In genomic region chr14:58662028-58662427, GRCh38 we compare ENCODE assay signal across 27 cellular contexts. TPM values are rescaled to one million over a fixed set of nuclear protein-coding genes. Genes with fewer than 3 reads are reported as not detected.
DNase-seq lines count a peak whose midpoint lies in the region; ATAC-seq, FAIRE-seq and TF ChIP-seq lines count a peak whose summit lies in the region.
"Had no signal": no experiment of that assay in that cellular context is flagged by ENCODE, and none has a peak within 500 bp of the region (broad histone marks: within the 10 kb centered on the region; RNA-seq: fewer than 3 reads in every experiment).

No MANE protein-coding gene starts in this region.

- CTCF ChIA-PET in activated naive CD4-positive, alpha-beta T cell treated with anti-CD3 and anti-CD28 coated beads, Interleukin-2, amount 10 ng/mL, durations not matched to agents 7 days and 5 days (lab: Charles Lee): no interaction called here
- CTCF ChIA-PET in PC-3 (lab: Charles Lee): no interaction called here

- POLR2A ChIA-PET in PC-3 (lab: Charles Lee; ENCODE audit: unreplicated experiment): interaction anchor here (0.6 kb wide), 1 partner anchor 78 kb away, joined by 8 read pairs; no protein-coding TSS in a partner anchor

- H3K27me3 Mint-ChIP-seq in activated naive CD4-positive, alpha-beta T cell treated with anti-CD3 and anti-CD28 coated beads, Interleukin-2, amount 10 ng/mL, durations not matched to agents 7 days and 5 days: peaks cover 3% of the 10 kb centered on the region
- H3K27me3 Mint-ChIP-seq in astrocyte (ENCODE audit: low read depth, unreplicated experiment): no peaks in the 10 kb centered on the region

- no peak overlapping the region for H3K9ac ChIP-seq in astrocyte (ENCODE audit: low read length)
- no peak overlapping the region for H3K9ac ChIP-seq in parathyroid adenoma
- H3K9ac ChIP-seq in PC-3 (ENCODE audit: low read length): no peak overlapping the region

- ATAC-seq in PC-3 (no peak), GM21723 (IDR thresholded peaks at IDR 0.05; ENCODE audit: unreplicated experiment) (no peak)
- ATAC-seq: heart right ventricle, left lung, mucosa of descending colon had no signal

- no peaks in the 10 kb centered on the region for H4K20me1 ChIP-seq in astrocyte (ENCODE audit: insufficient read depth, low read length)
- no peaks in the 10 kb centered on the region for H4K20me1 ChIP-seq in PC-3 (ENCODE audit: low read length)

- no peak overlapping the region for H3K4me2 ChIP-seq in astrocyte (ENCODE audit: low read length)
- H3K4me2 ChIP-seq in parathyroid adenoma (ENCODE audit: low read length): no peak overlapping the region
- no peak overlapping the region for H3K4me2 ChIP-seq in PC-3 (ENCODE audit: low read length)

- H3K27ac ChIP-seq in astrocyte (ENCODE audit: low read depth, low read length): no peak overlapping the region
- H3K27ac ChIP-seq in parathyroid adenoma: no peak overlapping the region
- no peak overlapping the region for H3K27ac ChIP-seq in PC-3 (ENCODE audit: low read length)
- H3K27ac ChIP-seq: adrenal gland, heart right ventricle, spleen, stomach had no signal

- no peak overlapping the region for H3K4me3 Mint-ChIP-seq in activated naive CD4-positive, alpha-beta T cell treated with anti-CD3 and anti-CD28 coated beads, Interleukin-2, amount 10 ng/mL, durations not matched to agents 7 days and 5 days
- H3K4me3 Mint-ChIP-seq in astrocyte (ENCODE audit: unreplicated experiment): no peak overlapping the region

- H3K4me3 ChIP-seq in astrocyte (ENCODE audit: insufficient read depth, low read depth, low read length): no peak overlapping the region
- H3K4me3 ChIP-seq in parathyroid adenoma (ENCODE audit: low read depth, low read length): no peak overlapping the region
- no peak overlapping the region for H3K4me3 ChIP-seq in PC-3 (ENCODE audit: low read length)
- H3K4me3 ChIP-seq: adrenal gland, heart right ventricle, left lung, mucosa of descending colon, spleen, stomach, upper lobe of left lung had no signal

- no peaks in the 10 kb centered on the region for H3K79me2 ChIP-seq in astrocyte (ENCODE audit: insufficient read depth, low read length)
- no peaks in the 10 kb centered on the region for H3K79me2 ChIP-seq in parathyroid adenoma
- no peaks in the 10 kb centered on the region for H3K79me2 ChIP-seq in PC-3 (ENCODE audit: low read length)

- H3K36me3 ChIP-seq in astrocyte (ENCODE audit: insufficient read depth, low read length) (no peaks in the 10 kb centered on the region), parathyroid adenoma (ENCODE audit: control insufficient read depth, insufficient read depth, low read length) (no peaks in the 10 kb centered on the region), PC-3 (ENCODE audit: low read depth, low read length) (no peaks in the 10 kb centered on the region)
- H3K36me3 ChIP-seq: adrenal gland, heart right ventricle, left lung, spleen, stomach, upper lobe of left lung had no signal

- intact Hi-C loops in PC-3 (cut with micrococcal nuclease): no loop called here

- DNase-seq in activated naive CD4-positive, alpha-beta T cell treated with anti-CD3 and anti-CD28 coated beads, Interleukin-2, amount 10 ng/mL, durations not matched to agents 7 days and 5 days: peak; percentile 23
- no peak for DNase-seq in activated naive CD4-positive, alpha-beta T cell treated with Interleukin-2 at 50 U/mL for 16 hours
- DNase-seq in MV-4-11 (lab: John Stamatoyannopoulos, UW) (peak; percentile 29), astrocyte (ENCODE audit: low read depth) (no peak), PC-3 (no peak)
- DNase-seq: activated CD4-positive, alpha-beta T cell treated with anti-CD3 and anti-CD28 coated beads, Interleukin-2, amount 50 U/mL, for 48 hours; adrenal gland; COR-L47; heart right ventricle; KBM-7; left lung; mucosa of descending colon; NCI-H1048; NCI-H2029 treated with DMSO at 0.1 percent for 48 hours; NCI-H446 treated with DMSO at 0.1 percent for 48 hours; NK-92 treated with Interleukin-12 subunit alpha and Interleukin-12 subunit beta, amount 100 ng/mL, for 24 hours; nucleus accumbens; retina; spleen; stimulated activated CD4-positive, alpha-beta T cell treated with anti-CD3 and anti-CD28 coated beads, Interleukin-4, amount 100 ng/mL, for 4 hours; stomach; SW 1271; upper lobe of left lung had no signal

- peaks cover 10% of the 10 kb centered on the region for H3K4me1 ChIP-seq in astrocyte (ENCODE audit: insufficient read depth, low read length)
- H3K4me1 ChIP-seq in parathyroid adenoma: peaks cover 2% of the 10 kb centered on the region
- no peaks in the 10 kb centered on the region for H3K4me1 ChIP-seq in PC-3 (ENCODE audit: insufficient read depth, low read length)
- H3K4me1 ChIP-seq: adrenal gland had no signal

- H3K27me3 ChIP-seq in astrocyte (ENCODE audit: insufficient read depth, low read length): no peaks in the 10 kb centered on the region
- no peaks in the 10 kb centered on the region for H3K27me3 ChIP-seq in parathyroid adenoma (ENCODE audit: control insufficient read depth, insufficient read depth, low read length)
- H3K27me3 ChIP-seq in PC-3 (ENCODE audit: low read length): peaks cover 58% of the 10 kb centered on the region
- H3K27me3 ChIP-seq: adrenal gland, heart right ventricle, left lung, spleen, stomach, upper lobe of left lung had no signal

- FAIRE-seq in astrocyte (lab: Jason Lieb, UNC): no peak
- FAIRE-seq: bronchial epithelial cell, H54 had no signal

- H3K9me2 ChIP-seq in PC-3 (replicated peaks; ENCODE audit: low read length): no peaks in the 10 kb centered on the region

- no peaks in the 10 kb centered on the region for H3K9me3 ChIP-seq in astrocyte (ENCODE audit: insufficient read depth, low read depth, low read length)
- H3K9me3 ChIP-seq in parathyroid adenoma (ENCODE audit: control insufficient read depth, low read length): no peaks in the 10 kb centered on the region
- no peaks in the 10 kb centered on the region for H3K9me3 ChIP-seq in PC-3 (ENCODE audit: low read length)
- H3K9me3 ChIP-seq: adrenal gland, heart right ventricle, left lung, mucosa of descending colon, spleen, stomach, upper lobe of left lung had no signal

- H3K4me1 Mint-ChIP-seq in activated naive CD4-positive, alpha-beta T cell treated with anti-CD3 and anti-CD28 coated beads, Interleukin-2, amount 10 ng/mL, durations not matched to agents 7 days and 5 days: peaks cover 35% of the 10 kb centered on the region
- peaks cover 25% of the 10 kb centered on the region for H3K4me1 Mint-ChIP-seq in astrocyte (ENCODE audit: low read depth, unreplicated experiment)

- no peaks in the 10 kb centered on the region for H3F3A ChIP-seq in PC-3 (ENCODE audit: low read length, unreplicated experiment)

- H3K27ac Mint-ChIP-seq in activated naive CD4-positive, alpha-beta T cell treated with anti-CD3 and anti-CD28 coated beads, Interleukin-2, amount 10 ng/mL, durations not matched to agents 7 days and 5 days: peak overlapping the region; percentile 79
- H3K27ac Mint-ChIP-seq in astrocyte (ENCODE audit: unreplicated experiment): peak overlapping the region; percentile 48

- peaks cover 2% of the 10 kb centered on the region for H3K36me3 Mint-ChIP-seq in activated naive CD4-positive, alpha-beta T cell treated with anti-CD3 and anti-CD28 coated beads, Interleukin-2, amount 10 ng/mL, durations not matched to agents 7 days and 5 days
- H3K36me3 Mint-ChIP-seq in astrocyte (ENCODE audit: low read depth, unreplicated experiment): no peaks in the 10 kb centered on the region

- TF ChIP-seq CTCF in astrocyte (IDR thresholded peaks at IDR 0.05; ENCODE audit: insufficient read depth, low read depth, low read length): no peak
- no peak for TF ChIP-seq CTCF in parathyroid adenoma (IDR thresholded peaks at IDR 0.05)
- TF ChIP-seq CTCF in PC-3 (conservative IDR thresholded peaks at IDR 0.05; ENCODE audit: low read depth, low read length): no peak

- no peaks in the 10 kb centered on the region for H3K9me3 Mint-ChIP-seq in activated naive CD4-positive, alpha-beta T cell treated with anti-CD3 and anti-CD28 coated beads, Interleukin-2, amount 10 ng/mL, durations not matched to agents 7 days and 5 days
- no peaks in the 10 kb centered on the region for H3K9me3 Mint-ChIP-seq in astrocyte (ENCODE audit: unreplicated experiment)

- BruUV-seq in PC-3 (replicated peaks; lab: Mats Ljungman, UMichigan): no TSS peak

- H2AFZ ChIP-seq in astrocyte (ENCODE audit: low read depth, low read length) (no peak overlapping the region), parathyroid adenoma (peak overlapping the region; percentile 25), PC-3 (ENCODE audit: low read length) (no peak overlapping the region)

RNA-seq across cellular contexts. Expression of gene DACT1, which starts 24.3 kb away (rescaled TPM):
- total RNA-seq in astrocyte (49.3 and 55.0 TPM in 2 replicates), PC-3 (2014; rRNA removed) (0.40 and 1.8 TPM in 2 replicates)

Comparison
In these comparisons a context has a peak if more than half of its experiments do, and no peak if none do; other contexts are left out.
1. DNase-seq: peak in activated naive CD4-positive, alpha-beta T cell treated with anti-CD3 and anti-CD28 coated beads, Interleukin-2, amount 10 ng/mL, durations not matched to agents 7 days and 5 days (single experiment) and MV-4-11 (single experiment); none in activated naive CD4-positive, alpha-beta T cell treated with Interleukin-2 at 50 U/mL for 16 hours (single experiment), astrocyte (single experiment) and PC-3 (single experiment).
2. RNA of gene DACT1, which starts 24.3 kb away (total RNA-seq): 49.3 to 55.0 TPM in astrocyte; 0.40 to 1.8 TPM in PC-3; every median in the first group is over 10 times any median in the second.